9 cellular contexts compared by ENCODE assay signal in the genomic region with DNA sequence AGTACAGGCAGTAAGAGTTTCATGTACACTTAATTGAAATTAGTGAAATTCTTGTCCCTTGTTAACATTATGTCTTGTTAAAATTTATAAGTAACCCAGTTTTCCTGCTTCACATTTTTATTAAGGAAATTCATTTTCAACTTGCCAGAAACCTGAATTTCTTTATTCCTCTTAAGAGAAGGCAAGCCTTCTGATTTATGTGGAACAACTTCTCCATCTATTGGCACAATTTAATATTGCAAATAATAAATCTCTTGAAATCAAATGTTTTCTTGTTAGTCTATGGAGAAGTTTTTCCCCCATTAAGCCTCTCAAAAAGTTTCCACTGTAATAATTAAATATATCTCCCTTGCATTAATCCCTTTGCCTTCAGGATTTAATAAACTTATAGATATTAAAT. TPM values are rescaled to one million over a fixed set of nuclear protein-coding genes. Genes with fewer than 3 reads are reported as not detected.
DNase-seq lines count a peak whose midpoint lies in the region; ATAC-seq and TF ChIP-seq lines count a peak whose summit lies in the region.
"Had no signal": no experiment of that assay in that cellular context is flagged by ENCODE, and none has a peak within 500 bp of the region (broad histone marks: within the 10 kb centered on the region; RNA-seq: fewer than 3 reads in every experiment).

No MANE protein-coding gene starts in this region.

- DNase-seq in CD4-positive, alpha-beta memory T cell = peak in 4 of 5 donors; percentile 4 to 20 (median 12)
- DNase-seq in Kasumi-1 (lab: John Stamatoyannopoulos, UW) (peak; percentile 45 to 53), kidney glomerular epithelial cell (lab: John Stamatoyannopoulos, UW) (peak; percentile 38), Calu3 (no peak), AG20443 (ENCODE audit: low spot score) (no peak), T-helper 17 cell (no peak)
- DNase-seq: T-helper 2 cell had no signal

- no peak overlapping the region for H3K4me3 Mint-ChIP-seq in CD4-positive, alpha-beta memory T cell
- H3K4me3 Mint-ChIP-seq in Calu3 (ENCODE audit: low read depth, unreplicated experiment) = no peak overlapping the region
- H3K4me3 Mint-ChIP-seq in T-helper 17 cell = no peak overlapping the region

- H3K27ac ChIP-seq in CD4-positive, alpha-beta memory T cell (ENCODE audit: low read depth, low read length) = no peak overlapping the region

- no TSS peak for BruUV-seq in Calu3 (replicated peaks; lab: Mats Ljungman, UMichigan)

- no peaks in the 10 kb centered on the region for H3K36me3 ChIP-seq in CD4-positive, alpha-beta memory T cell (ENCODE audit: insufficient read depth, low read length)

- H3K9me3 Mint-ChIP-seq in CD4-positive, alpha-beta memory T cell = no peaks in the 10 kb centered on the region
- no peaks in the 10 kb centered on the region for H3K9me3 Mint-ChIP-seq in Calu3 (ENCODE audit: low read depth, unreplicated experiment)

- H3K4me1 ChIP-seq in CD4-positive, alpha-beta memory T cell (ENCODE audit: insufficient read depth, low read length) = no peaks in the 10 kb centered on the region

- no peaks in the 10 kb centered on the region for H3K36me3 Mint-ChIP-seq in CD4-positive, alpha-beta memory T cell
- H3K36me3 Mint-ChIP-seq in Calu3 (ENCODE audit: insufficient read depth, unreplicated experiment) (no peaks in the 10 kb centered on the region), T-helper 17 cell (ENCODE audit: low read depth) (no peaks in the 10 kb centered on the region)

- TF ChIP-seq CTCF in Calu3 (IDR thresholded peaks at IDR 0.05; ENCODE audit: unreplicated experiment) = no peak

- H3K27me3 ChIP-seq in CD4-positive, alpha-beta memory T cell (ENCODE audit: insufficient read depth, low read length) = no peaks in the 10 kb centered on the region

- intact Hi-C loops in CD4-positive, alpha-beta memory T cell (cut with micrococcal nuclease) = loop anchor here (1.0 kb wide), 1 partner anchor 1230 kb away; no protein-coding TSS in a partner anchor
- intact Hi-C loops in Calu3 (cut with micrococcal nuclease; ENCODE audit: unreplicated experiment) = loop anchor here (1.0 to 10.0 kb wide), 2 partner anchors 202 to 546 kb away; no protein-coding TSS in a partner anchor

- ATAC-seq in SK-N-SH treated with all-trans-retinoic acid at 6 μM for 48 hours (0 out of 3 replicates have a peak, but pooled peaks have one; percentile 33), GM21717 (IDR thresholded peaks at IDR 0.05; ENCODE audit: unreplicated experiment) (no peak), T-helper 17 cell (no peak)

- H3K27me3 Mint-ChIP-seq in CD4-positive, alpha-beta memory T cell = peaks cover 0 to 3% of the 10 kb centered on the region in 2 donors
- H3K27me3 Mint-ChIP-seq in Calu3 (ENCODE audit: unreplicated experiment) (no peaks in the 10 kb centered on the region), T-helper 17 cell (peaks cover 8% of the 10 kb centered on the region)

- H3K4me3 ChIP-seq in CD4-positive, alpha-beta memory T cell (ENCODE audit: low read length in 2 of 2) = no peak overlapping the region

- CTCF ChIA-PET in CD4-positive, alpha-beta memory T cell (lab: Charles Lee; ENCODE audit: partially characterized antibody) = no interaction called here
- CTCF ChIA-PET in Calu3 (lab: Charles Lee) = no interaction called here

- no peaks in the 10 kb centered on the region for H3K9me3 ChIP-seq in CD4-positive, alpha-beta memory T cell (ENCODE audit: control insufficient read depth in 1 of 2, low read length in 2 of 2)
- no peaks in the 10 kb centered on the region for H3K9me3 ChIP-seq in T-helper 17 cell (ENCODE audit: control insufficient read depth, low read length, poor library complexity, severe bottlenecking)

- POLR2A ChIA-PET in CD4-positive, alpha-beta memory T cell (lab: Charles Lee; ENCODE audit: partially characterized antibody) = no interaction called here

- H3K27ac Mint-ChIP-seq in CD4-positive, alpha-beta memory T cell = no peak overlapping the region
- H3K27ac Mint-ChIP-seq in Calu3 (ENCODE audit: unreplicated experiment) (no peak overlapping the region), T-helper 17 cell (no peak overlapping the region)

- H3K4me1 Mint-ChIP-seq in CD4-positive, alpha-beta memory T cell = no peaks in the 10 kb centered on the region
- H3K4me1 Mint-ChIP-seq in Calu3 (ENCODE audit: low read depth, unreplicated experiment) (no peaks in the 10 kb centered on the region), T-helper 17 cell (peaks cover 12% of the 10 kb centered on the region)

TF ChIP-seq in SK-N-SH treated with all-trans-retinoic acid at 6 μM for 48 hours, 23 proteins besides CTCF, POLR2A, EP300 and RAD21 (continues in another document):
- TF ChIP-seq TCF4 (CRISPR knock-in tag; IDR thresholded peaks at IDR 0.05; ENCODE audit: borderline replicate concordance) (no peak), PPARA (CRISPR knock-in tag; IDR thresholded peaks at IDR 0.05; ENCODE audit: borderline replicate concordance) (no peak), ARNTL (CRISPR knock-in tag; IDR thresholded peaks at IDR 0.05; ENCODE audit: borderline replicate concordance, low read depth) (no peak), ZC3H10 (CRISPR knock-in tag; IDR thresholded peaks at IDR 0.05) (no peak), TOX (CRISPR knock-in tag; IDR thresholded peaks at IDR 0.05; ENCODE audit: borderline replicate concordance) (no peak), CSDC2 (CRISPR knock-in tag; IDR thresholded peaks at IDR 0.05) (no peak), RARB (CRISPR knock-in tag; IDR thresholded peaks at IDR 0.05) (no peak), ZNF70 (CRISPR knock-in tag; IDR thresholded peaks at IDR 0.05) (no peak), BACH2 (CRISPR knock-in tag; IDR thresholded peaks at IDR 0.05; ENCODE audit: borderline replicate concordance) (no peak), ZFP30 (CRISPR knock-in tag; IDR thresholded peaks at IDR 0.05) (no peak), SNAI2 (CRISPR knock-in tag; IDR thresholded peaks at IDR 0.05) (no peak), ZNF565 (CRISPR knock-in tag; conservative IDR thresholded peaks at IDR 0.05; ENCODE audit: low read depth) (no peak)
- TF ChIP-seq, protein P1, sequence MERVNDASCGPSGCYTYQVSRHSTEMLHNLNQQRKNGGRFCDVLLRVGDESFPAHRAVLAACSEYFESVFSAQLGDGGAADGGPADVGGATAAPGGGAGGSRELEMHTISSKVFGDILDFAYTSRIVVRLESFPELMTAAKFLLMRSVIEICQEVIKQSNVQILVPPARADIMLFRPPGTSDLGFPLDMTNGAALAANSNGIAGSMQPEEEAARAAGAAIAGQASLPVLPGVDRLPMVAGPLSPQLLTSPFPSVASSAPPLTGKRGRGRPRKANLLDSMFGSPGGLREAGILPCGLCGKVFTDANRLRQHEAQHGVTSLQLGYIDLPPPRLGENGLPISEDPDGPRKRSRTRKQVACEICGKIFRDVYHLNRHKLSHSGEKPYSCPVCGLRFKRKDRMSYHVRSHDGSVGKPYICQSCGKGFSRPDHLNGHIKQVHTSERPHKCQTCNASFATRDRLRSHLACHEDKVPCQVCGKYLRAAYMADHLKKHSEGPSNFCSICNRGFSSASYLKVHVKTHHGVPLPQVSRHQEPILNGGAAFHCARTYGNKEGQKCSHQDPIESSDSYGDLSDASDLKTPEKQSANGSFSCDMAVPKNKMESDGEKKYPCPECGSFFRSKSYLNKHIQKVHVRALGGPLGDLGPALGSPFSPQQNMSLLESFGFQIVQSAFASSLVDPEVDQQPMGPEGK (CRISPR knock-in tag; IDR thresholded peaks at IDR 0.05; ENCODE audit: borderline replicate concordance) = no peak
- TF ChIP-seq, protein P2, sequence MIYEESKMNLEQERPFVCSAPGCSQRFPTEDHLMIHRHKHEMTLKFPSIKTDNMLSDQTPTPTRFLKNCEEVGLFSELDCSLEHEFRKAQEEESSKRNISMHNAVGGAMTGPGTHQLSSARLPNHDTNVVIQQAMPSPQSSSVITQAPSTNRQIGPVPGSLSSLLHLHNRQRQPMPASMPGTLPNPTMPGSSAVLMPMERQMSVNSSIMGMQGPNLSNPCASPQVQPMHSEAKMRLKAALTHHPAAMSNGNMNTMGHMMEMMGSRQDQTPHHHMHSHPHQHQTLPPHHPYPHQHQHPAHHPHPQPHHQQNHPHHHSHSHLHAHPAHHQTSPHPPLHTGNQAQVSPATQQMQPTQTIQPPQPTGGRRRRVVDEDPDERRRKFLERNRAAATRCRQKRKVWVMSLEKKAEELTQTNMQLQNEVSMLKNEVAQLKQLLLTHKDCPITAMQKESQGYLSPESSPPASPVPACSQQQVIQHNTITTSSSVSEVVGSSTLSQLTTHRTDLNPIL (CRISPR knock-in tag; IDR thresholded peaks at IDR 0.05; ENCODE audit: low read depth) = no peak
- TF ChIP-seq, protein P3, sequence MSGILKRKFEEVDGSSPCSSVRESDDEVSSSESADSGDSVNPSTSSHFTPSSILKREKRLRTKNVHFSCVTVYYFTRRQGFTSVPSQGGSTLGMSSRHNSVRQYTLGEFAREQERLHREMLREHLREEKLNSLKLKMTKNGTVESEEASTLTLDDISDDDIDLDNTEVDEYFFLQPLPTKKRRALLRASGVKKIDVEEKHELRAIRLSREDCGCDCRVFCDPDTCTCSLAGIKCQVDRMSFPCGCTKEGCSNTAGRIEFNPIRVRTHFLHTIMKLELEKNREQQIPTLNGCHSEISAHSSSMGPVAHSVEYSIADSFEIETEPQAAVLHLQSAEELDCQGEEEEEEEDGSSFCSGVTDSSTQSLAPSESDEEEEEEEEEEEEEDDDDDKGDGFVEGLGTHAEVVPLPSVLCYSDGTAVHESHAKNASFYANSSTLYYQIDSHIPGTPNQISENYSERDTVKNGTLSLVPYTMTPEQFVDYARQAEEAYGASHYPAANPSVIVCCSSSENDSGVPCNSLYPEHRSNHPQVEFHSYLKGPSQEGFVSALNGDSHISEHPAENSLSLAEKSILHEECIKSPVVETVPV (CRISPR knock-in tag; IDR thresholded peaks at IDR 0.05) = no peak

RNA-seq across cellular contexts. Expression of a gene that starts 33.8 kb away (rescaled TPM):
- 1 to 10 TPM; 7.9 to 9.1 TPM for total RNA-seq in CD4-positive, alpha-beta memory T cell
- 10 to 100 TPM in 1 of 2 donors, 1 to 10 TPM in 1; 9.2 to 11.9 TPM for polyA plus RNA-seq in CD4-positive, alpha-beta memory T cell
- total RNA-seq in Calu3 (2022) (19.1 and 29.6 TPM in 2 replicates), T-helper 17 cell (1 to 10 TPM; 3.1 to 3.9 TPM)

Comparison
In these comparisons a context has a peak if more than half of its experiments do, and no peak if none do; other contexts are left out.
1. DNase-seq: peak in CD4-positive, alpha-beta memory T cell (4 of 5), Kasumi-1 (2 of 2) and kidney glomerular epithelial cell (single experiment); none in Calu3 (single experiment), AG20443 (single experiment) and T-helper 17 cell (0 of 3).